In genomic region chr15:66819084-66819483, GRCh38 we compare ENCODE assay signal across 17 cellular contexts.
DNase-seq lines count a peak whose midpoint lies in the region; ATAC-seq and FAIRE-seq lines count a peak whose summit lies in the region.
"Had no signal": no experiment of that assay in that cellular context is flagged by ENCODE, and none has a peak within 500 bp of the region (broad histone marks: within the 10 kb centered on the region; RNA-seq: fewer than 3 reads in every experiment).

No MANE protein-coding gene starts in this region.

- DNase-seq in T1000 (lab: John Stamatoyannopoulos, UW) (peak; percentile 23), small intestine (peak; percentile 67), globus pallidus (ENCODE audit: low spot score) (no peak), iPS-NIHi11 (ENCODE audit: low spot score) (no peak)
- no peak for DNase-seq in activated CD4-positive, alpha-beta memory T cell treated with anti-CD3 and anti-CD28 coated beads for 36 hours
- DNase-seq in activated T-cell treated with anti-CD3 and anti-CD28 coated beads, Interleukin-2, amount 50 U/mL, for 48 hours = no peak
- DNase-seq: activated CD4-positive, alpha-beta T cell treated with anti-CD3 and anti-CD28 coated beads, Interleukin-2, amount 50 U/mL, for 48 hours; C1 segment of cervical spinal cord; KG1; NCI-H1930; NCI-H82; retina; Right ventricle myocardium superior; stimulated activated CD4-positive, alpha-beta T cell treated with anti-CD3 and anti-CD28 coated beads, Interleukin-2, amount 100 ng/mL, for 24 hours had no signal

- H3K27me3 Mint-ChIP-seq in activated CD4-positive, alpha-beta memory T cell treated with anti-CD3 and anti-CD28 coated beads for 36 hours = no peaks in the 10 kb centered on the region

- POLR2A ChIA-PET in activated CD4-positive, alpha-beta memory T cell treated with anti-CD3 and anti-CD28 coated beads for 36 hours (lab: Charles Lee) = no interaction called here

- 9 to 27% (median 11%) methylated on average over 2 of the region's 2 CpGs for WGBS in small intestine, 3 donors

- H3K4me1 ChIP-seq in small intestine (ENCODE audit: control insufficient read depth in 2 of 2, insufficient read depth in 1 of 2, low read depth in 1 of 2, low read length in 1 of 2) = no peaks in the 10 kb centered on the region

- H3K36me3 Mint-ChIP-seq in activated CD4-positive, alpha-beta memory T cell treated with anti-CD3 and anti-CD28 coated beads for 36 hours = no peaks in the 10 kb centered on the region

- intact Hi-C loops in activated CD4-positive, alpha-beta memory T cell treated with anti-CD3 and anti-CD28 coated beads for 36 hours (cut with micrococcal nuclease) = no loop called here

- no peaks in the 10 kb centered on the region for H3K4me1 Mint-ChIP-seq in activated CD4-positive, alpha-beta memory T cell treated with anti-CD3 and anti-CD28 coated beads for 36 hours (ENCODE audit: low read depth)

- no peak overlapping the region for H3K4me3 Mint-ChIP-seq in activated CD4-positive, alpha-beta memory T cell treated with anti-CD3 and anti-CD28 coated beads for 36 hours

- no peak overlapping the region for H3K4me3 ChIP-seq in small intestine (ENCODE audit: low read depth in 1 of 2, low read length in 2 of 2)

- CTCF ChIA-PET in activated CD4-positive, alpha-beta memory T cell treated with anti-CD3 and anti-CD28 coated beads for 36 hours (lab: Charles Lee) = no interaction called here

- no peak for FAIRE-seq in small intestine (lab: Jason Lieb, UNC)
- FAIRE-seq: GM12892 had no signal

- H3K27ac ChIP-seq in small intestine (ENCODE audit: low read depth in 1 of 2, low read length in 1 of 2) = no peak overlapping the region

- ATAC-seq in GM19438 (IDR thresholded peaks at IDR 0.05; ENCODE audit: low read depth, unreplicated experiment) (peak; percentile 62), HG03139 (IDR thresholded peaks at IDR 0.05; ENCODE audit: unreplicated experiment) (peak; percentile 80)

- H3K9me3 Mint-ChIP-seq in activated CD4-positive, alpha-beta memory T cell treated with anti-CD3 and anti-CD28 coated beads for 36 hours = no peaks in the 10 kb centered on the region

- H3K27me3 ChIP-seq in small intestine (ENCODE audit: control insufficient read depth in 2 of 2, insufficient read depth in 2 of 2, low read length in 2 of 2) = no peaks in the 10 kb centered on the region

- H3K27ac Mint-ChIP-seq in activated CD4-positive, alpha-beta memory T cell treated with anti-CD3 and anti-CD28 coated beads for 36 hours = no peak overlapping the region

- no peaks in the 10 kb centered on the region for H3K36me3 ChIP-seq in small intestine (ENCODE audit: control insufficient read depth in 2 of 2, insufficient read depth in 2 of 2, low read length in 2 of 2)

- no peaks in the 10 kb centered on the region for H3K9me3 ChIP-seq in small intestine (ENCODE audit: control insufficient read depth, low read depth)

Comparison
In these comparisons a context has a peak if more than half of its experiments do, and no peak if none do; other contexts are left out.
1. DNase-seq: peak in T1000 (single experiment) and small intestine (single experiment); none in globus pallidus (single experiment), iPS-NIHi11 (single experiment), activated CD4-positive, alpha-beta memory T cell treated with anti-CD3 and anti-CD28 coated beads for 36 hours (single experiment) and activated T-cell treated with anti-CD3 and anti-CD28 coated beads, Interleukin-2, amount 50 U/mL, for 48 hours (0 of 2).